ENCODE assay signal across 15 cellular contexts in genomic region chr7:141227454-141227853, GRCh38.
DNase-seq lines count a peak whose midpoint lies in the region; TF ChIP-seq lines count a peak whose summit lies in the region.
"Had no signal": no experiment of that assay in that cellular context is flagged by ENCODE, and none has a peak within 500 bp of the region (broad histone marks: within the 10 kb centered on the region; RNA-seq: fewer than 3 reads in every experiment).

No MANE protein-coding gene starts in this region.

- CTCF ChIA-PET in HEK293 (lab: Yijun Ruan, JAX) = no interaction called here

- H3K4me1 ChIP-seq in HEK293 (ENCODE audit: control insufficient read depth, insufficient read depth, low read length) = no peaks in the 10 kb centered on the region
- H3K4me1 ChIP-seq: SJCRH30 had no signal

- TF ChIP-seq CTCF in HEK293 (tag by site-specific recombination; IDR thresholded peaks at IDR 0.05) = no peak

- DNase-seq in COR-L47 (lab: John Stamatoyannopoulos, UW) (peak; percentile 4), NCI-H2227 (lab: John Stamatoyannopoulos, UW; ENCODE audit: unreplicated experiment) (peak; percentile 69), kidney tubule cell (ENCODE audit: low spot score) (peak; percentile 14), cerebellum (ENCODE audit: low spot score) (no peak), G401 (ENCODE audit: low spot score) (no peak)
- DNase-seq in stimulated activated naive CD4-positive, alpha-beta T cell treated with Interleukin-2 at 50 U/mL for 16 hours (lab: John Stamatoyannopoulos, UW) = no peak
- DNase-seq: NCI-H1417 treated with DMSO at 0.1 percent for 48 hours, NCI-H2029 treated with DMSO at 0.1 percent for 48 hours, NCI-H524, SJCRH30, T-helper 17 cell had no signal

- in situ Hi-C loops in G401 (cut with HindIII; ENCODE audit: low sequenced_read_pairs) = no loop called here

- no peaks in the 10 kb centered on the region for H3K9me3 ChIP-seq in HEK293 (ENCODE audit: control insufficient read depth, insufficient read depth, low read depth, low read length)
- H3K9me3 ChIP-seq: SJCRH30 had no signal

- POLR2A ChIA-PET in HEK293 (lab: Yijun Ruan, JAX) = no interaction called here

- no peak overlapping the region for H3K4me3 ChIP-seq in HEK293 (ENCODE audit: low read depth, low read length)
- H3K4me3 ChIP-seq: BLaER1 treated with 17β-estradiol and CSF1 and Interleukin-3, amounts not matched to agents 10 nM and 100 nM; GM12878; SJCRH30 had no signal

- no peaks in the 10 kb centered on the region for H3K36me3 ChIP-seq in HEK293 (ENCODE audit: control insufficient read depth in 2 of 2, insufficient read depth in 1 of 2, low read length in 2 of 2)
- H3K36me3 ChIP-seq: BLaER1 treated with 17β-estradiol and CSF1 and Interleukin-3, amounts not matched to agents 10 nM and 100 nM; SJCRH30 had no signal

- H3K27ac ChIP-seq in HEK293 (ENCODE audit: extremely low read depth, low read depth, low read length) = no peak overlapping the region
- H3K27ac ChIP-seq: BLaER1 treated with 17β-estradiol and CSF1 and Interleukin-3, amounts not matched to agents 10 nM and 100 nM; KMS-11; SJCRH30 had no signal

TF ChIP-seq in HEK293, 187 proteins besides CTCF, POLR2A, EP300 and RAD21:
- TF ChIP-seq MEIS1 (CRISPR knock-in tag; IDR thresholded peaks at IDR 0.05; ENCODE audit: borderline replicate concordance) (peak; percentile 59; the same call in 1 of the 2 replicates), BCL6B (tag by site-specific recombination; IDR thresholded peaks at IDR 0.05) (no peak), ZNF600 (tag by site-specific recombination; IDR thresholded peaks at IDR 0.05) (0 out of 2 replicates have a peak, but pooled peaks have one; percentile 20), PBX3 (CRISPR knock-in tag; IDR thresholded peaks at IDR 0.05) (no peak), ZBTB1 (tag by site-specific recombination; IDR thresholded peaks at IDR 0.05) (no peak), EGR2 (tag by site-specific recombination; IDR thresholded peaks at IDR 0.05; ENCODE audit: low read depth) (no peak), ZNF521 (tag by site-specific recombination; IDR thresholded peaks at IDR 0.05) (no peak), OVOL3 (tag by site-specific recombination; IDR thresholded peaks at IDR 0.05) (no peak), ZNF660 (tag by site-specific recombination; IDR thresholded peaks at IDR 0.05) (no peak), ZNF248 (tag by site-specific recombination; IDR thresholded peaks at IDR 0.05) (no peak), ZNF830 (tag by site-specific recombination; IDR thresholded peaks at IDR 0.05; ENCODE audit: low read depth) (no peak), ZNF266 (tag by site-specific recombination; IDR thresholded peaks at IDR 0.05; ENCODE audit: low read depth) (no peak), ZNF529 (tag by site-specific recombination; IDR thresholded peaks at IDR 0.05; ENCODE audit: insufficient replicate concordance) (no peak), KLF7 (tag by site-specific recombination; IDR thresholded peaks at IDR 0.05; ENCODE audit: borderline replicate concordance) (no peak), ZNF629 (tag by site-specific recombination; IDR thresholded peaks at IDR 0.05) (no peak)

Comparison
In these comparisons a context has a peak if more than half of its experiments do, and no peak if none do; other contexts are left out.
1. DNase-seq: peak in COR-L47 (single experiment), NCI-H2227 (single experiment) and kidney tubule cell (single experiment); none in cerebellum (single experiment), G401 (single experiment) and stimulated activated naive CD4-positive, alpha-beta T cell treated with Interleukin-2 at 50 U/mL for 16 hours (single experiment).